17 cellular contexts compared by ENCODE assay signal in the genomic region with DNA sequence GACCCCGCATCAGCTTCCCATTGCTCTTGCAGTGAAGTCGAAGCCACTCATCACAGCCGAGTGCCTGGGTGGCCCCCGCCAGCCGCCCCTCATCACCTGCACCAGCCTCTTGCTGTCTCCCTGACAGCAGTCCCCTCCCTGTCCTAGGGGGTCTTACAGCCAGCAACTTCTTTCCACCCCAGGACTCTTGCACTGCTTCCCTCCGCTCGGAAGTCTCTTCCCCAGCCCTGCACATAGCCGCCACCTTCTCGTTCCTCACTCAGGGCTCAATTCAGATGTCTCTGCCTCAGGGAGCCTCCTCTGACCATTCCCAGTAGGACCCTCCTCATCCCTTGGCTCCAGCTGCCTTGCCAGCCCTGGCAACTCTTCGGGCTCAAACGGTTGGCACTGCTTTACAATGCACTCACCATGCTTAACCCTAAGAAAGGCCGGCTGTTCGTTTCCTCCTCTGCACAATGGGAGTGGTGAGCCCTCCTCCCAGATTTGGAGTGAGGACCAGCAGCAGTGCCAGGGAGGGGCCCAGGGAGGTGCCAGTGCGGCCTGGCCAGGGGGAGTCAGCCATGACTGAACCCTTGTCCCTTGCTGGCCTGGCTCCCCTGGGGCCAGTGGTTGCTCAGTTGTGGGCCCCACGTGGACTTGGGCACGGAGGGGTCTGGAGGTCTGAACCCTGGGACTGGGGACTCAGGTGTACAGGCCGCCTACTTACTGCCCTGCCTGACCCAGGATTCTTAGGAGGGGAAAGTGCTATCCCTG. TPM values are rescaled to one million over a fixed set of nuclear protein-coding genes. Genes with fewer than 3 reads are reported as not detected.
DNase-seq lines count a peak whose midpoint lies in the region; ATAC-seq and TF ChIP-seq lines count a peak whose summit lies in the region.
"Had no signal": no experiment of that assay in that cellular context is flagged by ENCODE, and none has a peak within 500 bp of the region (broad histone marks: within the 10 kb centered on the region; RNA-seq: fewer than 3 reads in every experiment).

No MANE protein-coding gene starts in this region.

- no peaks in the 10 kb centered on the region for H3K79me2 ChIP-seq in Karpas-422 (ENCODE audit: low read length)

- H3K27ac ChIP-seq in Karpas-422 (ENCODE audit: low read length): no peak overlapping the region
- H3K27ac ChIP-seq: body of pancreas, coronary artery, epithelial cell of prostate, neutrophil had no signal

- peaks cover 54% of the 10 kb centered on the region for H3K36me3 Mint-ChIP-seq in T-helper 1 cell treated with Interleukin-12 subunit alpha and Interleukin-12 subunit beta and Interleukin-4 antibody, amounts not matched to agents 30 μg/mL and 1 μg/mL, for 36 hours (ENCODE audit: low read depth)
- H3K36me3 Mint-ChIP-seq in Calu3 (ENCODE audit: insufficient read depth, unreplicated experiment) (peaks cover 29% of the 10 kb centered on the region), mesothelial cell of epicardium (no peaks in the 10 kb centered on the region)
- H3K36me3 Mint-ChIP-seq in activated naive CD4-positive, alpha-beta T cell treated with anti-CD3 and anti-CD28 coated beads, Interleukin-2, amount 50 U/mL, for 72 hours: peaks cover 59 to 80% of the 10 kb centered on the region in 2 donors
- peaks cover 32 to 94% (median 73%) of the 10 kb centered on the region in 3 donors for H3K36me3 Mint-ChIP-seq in naive thymus-derived CD8-positive, alpha-beta T cell

- H3K27ac Mint-ChIP-seq in T-helper 1 cell treated with Interleukin-12 subunit alpha and Interleukin-12 subunit beta and Interleukin-4 antibody, amounts not matched to agents 30 μg/mL and 1 μg/mL, for 36 hours: peak overlapping the region; percentile 38
- H3K27ac Mint-ChIP-seq in Calu3 (ENCODE audit: unreplicated experiment) (peak overlapping the region; percentile 10), mesothelial cell of epicardium (no peak overlapping the region)
- H3K27ac Mint-ChIP-seq in activated naive CD4-positive, alpha-beta T cell treated with anti-CD3 and anti-CD28 coated beads, Interleukin-2, amount 50 U/mL, for 72 hours: peak overlapping the region; percentile 74 to 94
- H3K27ac Mint-ChIP-seq in naive thymus-derived CD8-positive, alpha-beta T cell: peak overlapping the region; percentile 91 to 99 (median 96)

- H3K4me2 ChIP-seq in Karpas-422 (ENCODE audit: low read depth, low read length, poor library complexity, severe bottlenecking): no peak overlapping the region

- no peaks in the 10 kb centered on the region for H3K36me3 ChIP-seq in Karpas-422 (ENCODE audit: insufficient read depth, low read length)
- H3K36me3 ChIP-seq: neutrophil had no signal

- H3K9ac ChIP-seq in Karpas-422 (ENCODE audit: low read length): no peak overlapping the region

- H3K9me3 Mint-ChIP-seq in T-helper 1 cell treated with Interleukin-12 subunit alpha and Interleukin-12 subunit beta and Interleukin-4 antibody, amounts not matched to agents 30 μg/mL and 1 μg/mL, for 36 hours: no peaks in the 10 kb centered on the region
- no peaks in the 10 kb centered on the region for H3K9me3 Mint-ChIP-seq in Calu3 (ENCODE audit: low read depth, unreplicated experiment)
- no peaks in the 10 kb centered on the region for H3K9me3 Mint-ChIP-seq in activated naive CD4-positive, alpha-beta T cell treated with anti-CD3 and anti-CD28 coated beads, Interleukin-2, amount 50 U/mL, for 72 hours
- no peaks in the 10 kb centered on the region for H3K9me3 Mint-ChIP-seq in naive thymus-derived CD8-positive, alpha-beta T cell
- no peaks in the 10 kb centered on the region for H3K9me3 Mint-ChIP-seq in mesothelial cell of epicardium

- H3K9me3 ChIP-seq in Karpas-422 (ENCODE audit: low read length): no peaks in the 10 kb centered on the region
- H3K9me3 ChIP-seq: body of pancreas, neutrophil had no signal

- TF ChIP-seq CTCF in Calu3 (IDR thresholded peaks at IDR 0.05; ENCODE audit: unreplicated experiment) (no peak), mesothelial cell of epicardium (IDR thresholded peaks at IDR 0.05; ENCODE audit: unreplicated experiment) (no peak)

- H3K4me3 Mint-ChIP-seq in T-helper 1 cell treated with Interleukin-12 subunit alpha and Interleukin-12 subunit beta and Interleukin-4 antibody, amounts not matched to agents 30 μg/mL and 1 μg/mL, for 36 hours: peak overlapping the region; percentile 69
- no peak overlapping the region for H3K4me3 Mint-ChIP-seq in Calu3 (ENCODE audit: low read depth, unreplicated experiment)
- H3K4me3 Mint-ChIP-seq in naive thymus-derived CD8-positive, alpha-beta T cell: peak overlapping the region; percentile 93 to 100 (median 98)
- no peak overlapping the region for H3K4me3 Mint-ChIP-seq in mesothelial cell of epicardium

- no peak for DNase-seq in T-helper 1 cell
- no peak for DNase-seq in Calu3
- no peak for DNase-seq in activated naive CD4-positive, alpha-beta T cell treated with anti-CD3 and anti-CD28 coated beads, Interleukin-2, amount 50 U/mL, for 72 hours (ENCODE audit: low spot score in 2 of 2)
- peak in 1 of 10 donors; percentile 7 for DNase-seq in naive thymus-derived CD8-positive, alpha-beta T cell
- no peak for DNase-seq in activated gamma-delta T cell treated with Interleukin-2 at 50 U/mL for 16 hours
- DNase-seq in Karpas-422: no peak
- no peak for DNase-seq in mesothelial cell of epicardium (ENCODE audit: low spot score in 2 of 2, unreplicated experiment in 2 of 2)
- DNase-seq: activated gamma-delta T cell; body of pancreas; NCI-H2029 treated with DMSO at 0.1 percent for 48 hours; NCI-H524; stimulated activated CD4-positive, alpha-beta T cell treated with anti-CD3 and anti-CD28 coated beads, Interleukin-12 subunit alpha, Interleukin-12 subunit beta, amount 100 ng/mL, for 4 hours; trophoblast cell had no signal

- ATAC-seq in activated naive CD4-positive, alpha-beta T cell treated with anti-CD3 and anti-CD28 coated beads, Interleukin-2, amount 50 U/mL, for 72 hours: no peak
- ATAC-seq in naive thymus-derived CD8-positive, alpha-beta T cell: no peak
- ATAC-seq: body of pancreas had no signal

- H2AFZ ChIP-seq in Karpas-422 (ENCODE audit: low read length): no peak overlapping the region

- peaks cover 19% of the 10 kb centered on the region; the same call in 1 of the 2 replicates for H4K20me1 ChIP-seq in Karpas-422 (ENCODE audit: insufficient read depth, low read depth, low read length)

- BruUV-seq in Calu3 (replicated peaks; lab: Mats Ljungman, UMichigan): no TSS peak

- intact Hi-C loops in Calu3 (cut with micrococcal nuclease; ENCODE audit: unreplicated experiment): no loop called here

- H3K9me2 ChIP-seq in Karpas-422 (replicated peaks; ENCODE audit: insufficient read depth, low read length): no peaks in the 10 kb centered on the region

- H3K4me1 ChIP-seq in Karpas-422 (ENCODE audit: low read length): peaks cover 7% of the 10 kb centered on the region

- H3K27me3 Mint-ChIP-seq in T-helper 1 cell treated with Interleukin-12 subunit alpha and Interleukin-12 subunit beta and Interleukin-4 antibody, amounts not matched to agents 30 μg/mL and 1 μg/mL, for 36 hours (ENCODE audit: low read depth): peaks cover 47% of the 10 kb centered on the region
- no peaks in the 10 kb centered on the region for H3K27me3 Mint-ChIP-seq in Calu3 (ENCODE audit: unreplicated experiment)
- H3K27me3 Mint-ChIP-seq in naive thymus-derived CD8-positive, alpha-beta T cell: no peaks in the 10 kb centered on the region
- peaks cover 11% of the 10 kb centered on the region for H3K27me3 Mint-ChIP-seq in mesothelial cell of epicardium (ENCODE audit: low read depth)

- POLR2A ChIA-PET in naive thymus-derived CD8-positive, alpha-beta T cell (lab: Charles Lee): interaction anchor here (0.6 to 1.1 kb wide), 3 partner anchors 55 to 859 kb away, joined by 4 to 5 read pairs (median 4); no protein-coding TSS in a partner anchor

- H3K27me3 ChIP-seq in Karpas-422 (ENCODE audit: low read length): no peaks in the 10 kb centered on the region
- H3K27me3 ChIP-seq: body of pancreas had no signal

- CTCF ChIA-PET in Calu3 (lab: Charles Lee): interaction anchor here (0.7 to 1.8 kb wide), 2 partner anchors 19 to 431 kb away, joined by 3 to 7 read pairs; no protein-coding TSS in a partner anchor

- H3K4me1 Mint-ChIP-seq in T-helper 1 cell treated with Interleukin-12 subunit alpha and Interleukin-12 subunit beta and Interleukin-4 antibody, amounts not matched to agents 30 μg/mL and 1 μg/mL, for 36 hours (ENCODE audit: low read depth): peaks cover 50% of the 10 kb centered on the region
- H3K4me1 Mint-ChIP-seq in Calu3 (ENCODE audit: low read depth, unreplicated experiment) (peaks cover 13% of the 10 kb centered on the region), mesothelial cell of epicardium (peaks cover 4% of the 10 kb centered on the region)
- peaks cover 37 to 86% (median 65%) of the 10 kb centered on the region in 4 donors for H3K4me1 Mint-ChIP-seq in naive thymus-derived CD8-positive, alpha-beta T cell

- no peak overlapping the region for H3K4me3 ChIP-seq in Karpas-422 (ENCODE audit: low read length)
- H3K4me3 ChIP-seq: body of pancreas, coronary artery had no signal

RNA-seq across cellular contexts. Expression of gene TCF7, which starts 6.1 kb away (rescaled TPM):
- total RNA-seq in Calu3 (2022) (13.6 and 16.8 TPM in 2 replicates), mesothelial cell of epicardium (7.5 to 9.0 TPM (median 8.0 TPM) in 3 replicates)
- 100 to 1,000 TPM in 1 of 2 donors, 10 to 100 TPM in 1; 93.5 to 229 TPM for total RNA-seq in activated naive CD4-positive, alpha-beta T cell treated with anti-CD3 and anti-CD28 coated beads, Interleukin-2, amount 50 U/mL, for 72 hours
- 100 to 1,000 TPM; 910 to 911 TPM for total RNA-seq in naive thymus-derived CD8-positive, alpha-beta T cell
- 100 to 1,000 TPM; 207 to 600 (median 328) TPM for polyA plus RNA-seq in naive thymus-derived CD8-positive, alpha-beta T cell
- total RNA-seq in Karpas-422 (2014; rRNA removed; shearing (Covaris generic); ENCODE audit: low replicate concordance): not detected in 2 replicates

RNA-seq across cellular contexts. Expression of gene SKP1, which starts 56.2 kb away (rescaled TPM):
- 380 and 411 TPM in 2 replicates for total RNA-seq in Calu3 (2022)
- 100 to 1,000 TPM; 156 to 291 TPM for total RNA-seq in activated naive CD4-positive, alpha-beta T cell treated with anti-CD3 and anti-CD28 coated beads, Interleukin-2, amount 50 U/mL, for 72 hours
- total RNA-seq in naive thymus-derived CD8-positive, alpha-beta T cell: 100 to 1,000 TPM; 250 to 262 TPM
- polyA plus RNA-seq in naive thymus-derived CD8-positive, alpha-beta T cell: 1,000 to 10,000 TPM; 1,138 to 1,312 (median 1,209) TPM
- 208 and 210 TPM in 2 replicates for total RNA-seq in Karpas-422 (2014; rRNA removed; shearing (Covaris generic); ENCODE audit: low replicate concordance)
- 342 to 352 TPM (median 344 TPM) in 3 replicates for total RNA-seq in mesothelial cell of epicardium

Comparison
In these comparisons a context has a peak if more than half of its experiments do, and no peak if none do; other contexts are left out.
1. H3K4me3 Mint-ChIP-seq: peak in T-helper 1 cell treated with Interleukin-12 subunit alpha and Interleukin-12 subunit beta and Interleukin-4 antibody, amounts not matched to agents 30 μg/mL and 1 μg/mL, for 36 hours (single experiment) and naive thymus-derived CD8-positive, alpha-beta T cell (10 of 10); none in Calu3 (single experiment) and mesothelial cell of epicardium (single experiment).